ENCODE assay signal across 14 cellular contexts in the genomic region with DNA sequence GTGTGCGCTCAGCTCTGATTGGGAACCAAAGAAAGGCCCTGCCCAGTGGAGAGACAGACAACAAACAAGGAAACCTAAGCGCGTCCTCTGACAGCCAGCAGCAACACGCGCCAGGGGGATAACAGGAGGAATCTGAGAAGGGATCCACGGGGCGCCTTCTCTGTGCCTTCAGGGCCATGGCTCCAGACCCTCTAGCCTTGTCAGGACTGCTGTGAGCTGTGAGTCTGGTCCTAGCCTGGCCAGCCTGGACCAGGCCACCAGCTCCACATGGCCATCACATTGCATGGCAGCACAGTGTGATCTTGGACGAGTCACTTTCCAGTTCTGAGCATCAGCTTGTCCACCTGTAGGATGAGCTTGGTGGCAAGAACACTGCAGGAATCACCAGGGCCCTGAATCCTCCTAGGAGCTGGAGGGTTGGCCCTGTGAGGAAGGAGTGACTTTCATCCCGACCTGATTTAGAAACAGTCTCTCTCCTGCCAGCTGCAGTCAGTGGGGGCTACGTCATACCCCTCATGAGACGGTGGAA. TPM values are rescaled to one million over a fixed set of nuclear protein-coding genes. Genes with fewer than 3 reads are reported as not detected.
DNase-seq lines count a peak whose midpoint lies in the region; ATAC-seq and TF ChIP-seq lines count a peak whose summit lies in the region.
"Had no signal": no experiment of that assay in that cellular context is flagged by ENCODE, and none has a peak within 500 bp of the region (broad histone marks: within the 10 kb centered on the region; RNA-seq: fewer than 3 reads in every experiment).

No MANE protein-coding gene starts in this region.

- no peak overlapping the region for H2BK120ac ChIP-seq in mesendoderm (ENCODE audit: low read depth, low read length)

- H3K18ac ChIP-seq in mesendoderm (ENCODE audit: low read length), result no peak overlapping the region

- H3K36me3 ChIP-seq in BLaER1 (no peaks in the 10 kb centered on the region), DOHH2 (ENCODE audit: control insufficient read depth, low read length) (no peaks in the 10 kb centered on the region), OCI-LY3 (replicated peaks; ENCODE audit: low read depth, low read length) (peaks cover 27% of the 10 kb centered on the region), mesendoderm (ENCODE audit: control insufficient read depth, insufficient read depth, low read length) (no peaks in the 10 kb centered on the region)

- H3K4ac ChIP-seq in mesendoderm (ENCODE audit: low read depth, low read length), result no peak overlapping the region

- H2BK5ac ChIP-seq in mesendoderm (ENCODE audit: low read length), result no peak overlapping the region

- H4K5ac ChIP-seq in mesendoderm (ENCODE audit: low read length), result no peak overlapping the region

- H3K4me3 ChIP-seq in BLaER1 (no peak overlapping the region), DOHH2 (ENCODE audit: low read length) (peak overlapping the region; percentile 70), OCI-LY3 (ENCODE audit: low read length) (peak overlapping the region; percentile 85; the same call in 1 of the 2 replicates), mesendoderm (ENCODE audit: low read length) (no peak overlapping the region)

- H3K9me3 ChIP-seq in BLaER1 (no peaks in the 10 kb centered on the region), DOHH2 (ENCODE audit: control insufficient read depth, insufficient read depth, low read length) (no peaks in the 10 kb centered on the region), OCI-LY3 (ENCODE audit: insufficient read depth, low read length) (no peaks in the 10 kb centered on the region)

- no peak overlapping the region for H2AK5ac ChIP-seq in mesendoderm (ENCODE audit: low read length)

- H3K9ac ChIP-seq in BLaER1 (peak overlapping the region; percentile 60), OCI-LY3 (ENCODE audit: low read length) (peak overlapping the region; percentile 97), mesendoderm (ENCODE audit: low read length) (no peak overlapping the region)

- no peaks in the 10 kb centered on the region for H3K27me3 ChIP-seq in BLaER1
- no peaks in the 10 kb centered on the region for H3K27me3 ChIP-seq in DOHH2 (ENCODE audit: control insufficient read depth, low read length)
- H3K27me3 ChIP-seq in OCI-LY3 (ENCODE audit: low read depth, low read length), result no peaks in the 10 kb centered on the region
- H3K27me3 ChIP-seq in mesendoderm (ENCODE audit: insufficient read depth, low read length, poor library complexity), result no peaks in the 10 kb centered on the region

- H3K79me2 ChIP-seq in DOHH2 (ENCODE audit: control insufficient read depth, low read length) (peaks cover 25% of the 10 kb centered on the region), OCI-LY3 (ENCODE audit: low read length) (peaks cover 66% of the 10 kb centered on the region), mesendoderm (ENCODE audit: control insufficient read depth, insufficient read depth, low read length) (no peaks in the 10 kb centered on the region)

- H3K79me1 ChIP-seq in mesendoderm (ENCODE audit: low read length), result no peaks in the 10 kb centered on the region

- DNase-seq in mesendoderm (no peak), substantia nigra (lab: John Stamatoyannopoulos, UW) (no peak)
- DNase-seq: DMS153, NCI-H1694, NCI-H2107, NCI-H226, NCI-H526, PC-3 had no signal

- H2AFZ ChIP-seq in OCI-LY3 (ENCODE audit: low read depth, low read length), result no peak overlapping the region

- TF ChIP-seq CTCF in DOHH2 (IDR thresholded peaks at IDR 0.05; ENCODE audit: low read depth, low read length, poor library complexity, severe bottlenecking), result no peak
- TF ChIP-seq CTCF in OCI-LY3 (IDR thresholded peaks at IDR 0.05; ENCODE audit: low read depth, low read length), result no peak

- peak overlapping the region; percentile 82 for H3K27ac ChIP-seq in BLaER1
- H3K27ac ChIP-seq in DOHH2 (ENCODE audit: low read depth, low read length), result peak overlapping the region; percentile 97
- peak overlapping the region; percentile 98 for H3K27ac ChIP-seq in OCI-LY3 (ENCODE audit: low read length)
- H3K27ac ChIP-seq in mesendoderm (ENCODE audit: low read depth, low read length), result no peak overlapping the region
- no peak overlapping the region for H3K27ac ChIP-seq in substantia nigra (ENCODE audit: low read depth, low read length, poor library complexity, severe bottlenecking)

- H4K8ac ChIP-seq in mesendoderm (ENCODE audit: low read depth, low read length), result no peak overlapping the region

- no peak for ATAC-seq in HG03196 (IDR thresholded peaks at IDR 0.05; ENCODE audit: unreplicated experiment)
- no peak for ATAC-seq in GM18907 (IDR thresholded peaks at IDR 0.05; ENCODE audit: unreplicated experiment)
- ATAC-seq: HCT116, PC-3 had no signal

- H3K23ac ChIP-seq in mesendoderm (ENCODE audit: low read length), result no peak overlapping the region

- no peaks in the 10 kb centered on the region for H3K9me2 ChIP-seq in DOHH2 (replicated peaks; ENCODE audit: control insufficient read depth, low read length)

- peak overlapping the region; percentile 34 for H3K56ac ChIP-seq in mesendoderm (ENCODE audit: low read length)

- H4K20me1 ChIP-seq in BLaER1 (no peaks in the 10 kb centered on the region), DOHH2 (ENCODE audit: control insufficient read depth, insufficient read depth, low read depth, low read length) (no peaks in the 10 kb centered on the region), OCI-LY3 (ENCODE audit: insufficient read depth, low read length) (peaks cover 17% of the 10 kb centered on the region)

- H3K4me2 ChIP-seq in BLaER1, result peak overlapping the region; percentile 92
- peak overlapping the region; percentile 87 for H3K4me2 ChIP-seq in DOHH2 (ENCODE audit: low read length)
- peak overlapping the region; percentile 95 for H3K4me2 ChIP-seq in OCI-LY3 (ENCODE audit: low read length)
- H3K4me2 ChIP-seq in mesendoderm (ENCODE audit: low read length), result no peak overlapping the region

- H3K4me1 ChIP-seq in BLaER1 (peaks cover 81% of the 10 kb centered on the region), DOHH2 (ENCODE audit: control insufficient read depth, low read length) (peaks cover 86% of the 10 kb centered on the region), OCI-LY3 (ENCODE audit: low read length) (peaks cover 90% of the 10 kb centered on the region), mesendoderm (ENCODE audit: control insufficient read depth, low read depth, low read length) (peaks cover 3% of the 10 kb centered on the region)

- no CpG with 5 or more reads among the region's 11 CpGs for whole genome bisulfite sequencing in mesendoderm (ENCODE audit: extremely low coverage, insufficient coverage, low lambda C conversion rate)

- peaks cover 26% of the 10 kb centered on the region for H3F3A ChIP-seq in DOHH2 (ENCODE audit: control insufficient read depth, insufficient read depth)

- no peak overlapping the region for H2BK15ac ChIP-seq in mesendoderm (replicated peaks; ENCODE audit: low read depth)

RNA-seq across cellular contexts. Expression of a gene that starts 11.8 kb away (rescaled TPM):
- polyA plus RNA-seq in mesendoderm (2013, experiment 1 of 2), result 2.4 TPM
- polyA plus RNA-seq in mesendoderm (2013, experiment 2 of 2), result 2.4 TPM

RNA-seq across cellular contexts. Expression of a gene that starts 45.4 kb away (rescaled TPM):
- 13.1 TPM for polyA plus RNA-seq in mesendoderm (2013, experiment 1 of 2)
- 12.1 TPM for polyA plus RNA-seq in mesendoderm (2013, experiment 2 of 2)

RNA-seq across cellular contexts. Expression of a gene that starts 57.1 kb away (rescaled TPM):
- 28.6 TPM for polyA plus RNA-seq in mesendoderm (2013, experiment 1 of 2)
- polyA plus RNA-seq in mesendoderm (2013, experiment 2 of 2), result 28.4 TPM

Comparison
In these comparisons a context has a peak if more than half of its experiments do, and no peak if none do; other contexts are left out.
1. H3K27ac ChIP-seq: peak in BLaER1 (single experiment), DOHH2 (single experiment) and OCI-LY3 (single experiment); none in mesendoderm (single experiment) and substantia nigra (single experiment).
2. H3K4me3 ChIP-seq: peak in DOHH2 (single experiment) and OCI-LY3 (single experiment); none in BLaER1 (single experiment) and mesendoderm (single experiment).